In the genomic region with DNA sequence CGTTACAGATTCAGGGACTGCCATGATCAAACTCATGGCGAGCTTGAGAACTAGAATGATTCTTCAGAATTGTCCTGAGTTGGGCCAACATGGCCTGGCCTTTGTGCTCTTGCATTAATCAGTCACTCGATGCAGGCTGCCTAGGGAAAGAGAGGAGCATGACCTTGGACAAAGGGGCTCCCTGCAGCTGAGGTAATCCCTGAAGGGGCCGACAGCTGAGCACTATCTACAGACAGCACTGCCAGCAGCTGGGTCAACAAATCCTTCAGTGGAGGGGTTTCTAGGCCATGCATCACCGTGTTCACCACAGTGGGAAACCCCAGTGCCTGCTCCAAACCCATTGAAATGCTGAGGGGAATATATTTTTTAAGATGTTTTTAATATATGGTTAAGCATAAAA, we compare ENCODE assay signal across 22 cellular contexts.
DNase-seq lines count a peak whose midpoint lies in the region; ATAC-seq, FAIRE-seq and TF ChIP-seq lines count a peak whose summit lies in the region.
"Had no signal": no experiment of that assay in that cellular context is flagged by ENCODE, and none has a peak within 500 bp of the region (broad histone marks: within the 10 kb centered on the region; RNA-seq: fewer than 3 reads in every experiment).

No MANE protein-coding gene starts in this region.

- H3K27ac Mint-ChIP-seq in effector memory CD8-positive, alpha-beta T cell = no peak overlapping the region
- H3K27ac Mint-ChIP-seq: activated naive CD8-positive, alpha-beta T cell treated with anti-CD3 and anti-CD28 coated beads, Interleukin-2, amount 10 ng/mL, durations not matched to agents 7 days and 5 days; memory B cell had no signal

- no peak for TF ChIP-seq EP300 in HepG2 (IDR thresholded peaks at IDR 0.05; ENCODE audit: low read depth in 2 of 2, low read length in 2 of 2)
- TF ChIP-seq EP300 in HepG2 (CRISPR knock-in tag; IDR thresholded peaks at IDR 0.05; ENCODE audit: borderline replicate concordance) = no peak
- TF ChIP-seq EP300 in H1 (IDR thresholded peaks at IDR 0.05; ENCODE audit: borderline replicate concordance in 1 of 2, low read depth in 2 of 2, low read length in 2 of 2) = no peak

- H3K14ac ChIP-seq in H1 (ENCODE audit: insufficient read length) = no peak overlapping the region

- BruUV-seq in HepG2 (replicated peaks; lab: Mats Ljungman, UMichigan) = no TSS peak

- no peak for TF ChIP-seq RAD21 in HepG2 (CRISPR knock-in tag; IDR thresholded peaks at IDR 0.05)
- TF ChIP-seq RAD21 in H1 (IDR thresholded peaks at IDR 0.05 in 1 of 2, conservative IDR thresholded peaks at IDR 0.05 in 1 of 2; ENCODE audit: low read depth in 2 of 2, low read length in 2 of 2) = no peak

- H3K4me3 ChIP-seq in HepG2 (replicated peaks in 1 of 3; ENCODE audit: insufficient read depth in 1 of 3, low read depth in 2 of 3, low read length in 3 of 3) = no peak overlapping the region
- H3K4me3 ChIP-seq in right lobe of liver = no peak overlapping the region
- no peak overlapping the region for H3K4me3 ChIP-seq in H1 (ENCODE audit: extremely low read depth in 1 of 4, insufficient read depth in 2 of 4, low read depth in 3 of 4, low read length in 4 of 4)
- H3K4me3 ChIP-seq: dorsolateral prefrontal cortex, esophagus squamous epithelium, Peyer's patch, stomach had no signal

- no peak overlapping the region for H3K4me3 Mint-ChIP-seq in effector memory CD8-positive, alpha-beta T cell
- H3K4me3 Mint-ChIP-seq: activated naive CD8-positive, alpha-beta T cell treated with anti-CD3 and anti-CD28 coated beads, Interleukin-2, amount 10 ng/mL, durations not matched to agents 7 days and 5 days; H9; memory B cell; neural crest cell had no signal

- H3K27ac ChIP-seq in HepG2 (ENCODE audit: extremely low read length, insufficient read depth, low read length) (no peak overlapping the region), right lobe of liver (no peak overlapping the region), H1 (ENCODE audit: low read depth, low read length) (no peak overlapping the region)
- H3K27ac ChIP-seq: dorsolateral prefrontal cortex, esophagus squamous epithelium, Peyer's patch, stomach had no signal

- 0 out of 2 replicates have a peak overlapping the region, but pooled peaks have one; percentile 57 for H2BK20ac ChIP-seq in H1 (ENCODE audit: low read length)

- in situ Hi-C loops in HepG2 (cut with HindIII; ENCODE audit: extremely low pct_ligation_motif_present, low pct_unique_long_range_greater_than_20kb) = no loop called here

- H3K9me3 ChIP-seq in HepG2 (ENCODE audit: low read length) (no peaks in the 10 kb centered on the region), right lobe of liver (no peaks in the 10 kb centered on the region), H1 (ENCODE audit: insufficient read depth in 2 of 2, low read depth in 1 of 2, low read length in 1 of 2) (no peaks in the 10 kb centered on the region)
- H3K9me3 ChIP-seq: esophagus squamous epithelium, Peyer's patch, stomach had no signal

- H3K79me1 ChIP-seq in H1 (ENCODE audit: low read depth, low read length) = no peaks in the 10 kb centered on the region

- H3K27me3 ChIP-seq in HepG2 (ENCODE audit: control insufficient read depth in 1 of 2, insufficient read depth in 2 of 2, low read length in 2 of 2) (no peaks in the 10 kb centered on the region), right lobe of liver (no peaks in the 10 kb centered on the region), H1 (replicated peaks in 1 of 4; ENCODE audit: control insufficient read depth in 3 of 4, extremely low read depth in 1 of 4, insufficient read depth in 3 of 4, low read length in 3 of 4) (no peaks in the 10 kb centered on the region)
- H3K27me3 ChIP-seq: dorsolateral prefrontal cortex, esophagus squamous epithelium, Peyer's patch, stomach had no signal

- no peak overlapping the region for H2BK12ac ChIP-seq in H1 (ENCODE audit: low read depth, low read length)

- no peaks in the 10 kb centered on the region for H3K23me2 ChIP-seq in H1 (ENCODE audit: low read depth, low read length)

- CTCF ChIA-PET in HepG2 (lab: Yijun Ruan, JAX; ENCODE audit: low intra/inter-chr PET ratio, low total read pairs) = no interaction called here
- CTCF ChIA-PET in H1 (lab: Charles Lee; ENCODE audit: partially characterized antibody) = interaction anchor here (1.6 kb wide), 1 partner anchor 12 kb away, joined by 4 read pairs; no protein-coding TSS in a partner anchor

- TF ChIP-seq CTCF in HepG2 (CRISPR knock-in tag; IDR thresholded peaks at IDR 0.05) (no peak), right lobe of liver (IDR thresholded peaks at IDR 0.05) (no peak), H1 (IDR thresholded peaks at IDR 0.05; ENCODE audit: control extremely low read depth in 1 of 3, insufficient read depth in 1 of 3, low read depth in 1 of 3, low read length in 3 of 3) (no peak), D721Med (IDR thresholded peaks at IDR 0.05; ENCODE audit: insufficient read depth, missing control alignments) (no peak)

- H3K9me3 Mint-ChIP-seq in effector memory CD8-positive, alpha-beta T cell = no peaks in the 10 kb centered on the region
- H3K9me3 Mint-ChIP-seq: activated naive CD8-positive, alpha-beta T cell treated with anti-CD3 and anti-CD28 coated beads, Interleukin-2, amount 10 ng/mL, durations not matched to agents 7 days and 5 days; H9; memory B cell had no signal

- H3K4ac ChIP-seq in H1 (replicated peaks; ENCODE audit: insufficient read length, low read depth, low read length) = no peak overlapping the region

- no peak overlapping the region for H2BK120ac ChIP-seq in H1 (replicated peaks; ENCODE audit: low read depth, low read length)

- no peaks in the 10 kb centered on the region for H3K4me1 Mint-ChIP-seq in effector memory CD8-positive, alpha-beta T cell (ENCODE audit: low read depth in 2 of 2)
- H3K4me1 Mint-ChIP-seq: activated naive CD8-positive, alpha-beta T cell treated with anti-CD3 and anti-CD28 coated beads, Interleukin-2, amount 10 ng/mL, durations not matched to agents 7 days and 5 days had no signal

- intact Hi-C loops in HepG2 (cut with micrococcal nuclease; ENCODE audit: unreplicated experiment) = no loop called here
- intact Hi-C loops in right lobe of liver (cut with DNase I) = no loop called here

- H2AFZ ChIP-seq in HepG2 (ENCODE audit: low read length) (no peak overlapping the region), H1 (ENCODE audit: low read length) (peak overlapping the region; percentile 99)

- H3K9ac ChIP-seq in HepG2 (ENCODE audit: insufficient read depth, low read depth, low read length) = no peak overlapping the region
- no peak overlapping the region for H3K9ac ChIP-seq in H1 (replicated peaks in 1 of 4; ENCODE audit: extremely low read depth in 1 of 4, low read depth in 3 of 4, low read length in 3 of 4)

- H3K36me3 Mint-ChIP-seq in effector memory CD8-positive, alpha-beta T cell (ENCODE audit: insufficient read depth) = no peaks in the 10 kb centered on the region
- H3K36me3 Mint-ChIP-seq: activated naive CD8-positive, alpha-beta T cell treated with anti-CD3 and anti-CD28 coated beads, Interleukin-2, amount 10 ng/mL, durations not matched to agents 7 days and 5 days; memory B cell had no signal

- 1% methylated on average over 5 of the region's 5 CpGs for WGBS in HepG2 (ENCODE audit: low lambda C conversion rate)
- 61% methylated on average over 3 of the region's 5 CpGs for WGBS in right lobe of liver (ENCODE audit: insufficient coverage, low coverage, low lambda C conversion rate, missing lambda C conversion rate)
- 73% methylated on average over 5 of the region's 5 CpGs; no CpG with 5 or more reads in 1 of the 2 experiments for WGBS in H1 (ENCODE audit: extremely low coverage in 1 of 2, insufficient coverage in 1 of 2, insufficient read length in 1 of 2, insufficient replicate concordance in 2 of 2, low coverage in 1 of 2, low lambda C conversion rate in 2 of 2, missing lambda C conversion rate in 1 of 2), 2 experiments

- POLR2A ChIA-PET in HepG2 (lab: Yijun Ruan, JAX) = no interaction called here
- POLR2A ChIA-PET in H1 (lab: Charles Lee; ENCODE audit: partially characterized antibody) = no interaction called here

- H4K5ac ChIP-seq in H1 (ENCODE audit: insufficient read length, low read depth, low read length) = no peak overlapping the region

- H3K79me2 ChIP-seq in HepG2 (ENCODE audit: insufficient read depth, low read length) = no peaks in the 10 kb centered on the region
- H3K79me2 ChIP-seq in H1 (ENCODE audit: control insufficient read depth in 1 of 2, insufficient read depth in 2 of 2, low read length in 2 of 2) = no peaks in the 10 kb centered on the region

- no peak overlapping the region for H2BK5ac ChIP-seq in H1 (ENCODE audit: low read depth, low read length)

- H3K4me2 ChIP-seq in HepG2 (ENCODE audit: low read depth, low read length) (peak overlapping the region; percentile 6; the same call in 1 of the 2 replicates), H1 (ENCODE audit: insufficient read depth in 1 of 2, low read depth in 2 of 2, low read length in 2 of 2) (no peak overlapping the region)

- H3K4me1 ChIP-seq in HepG2 (ENCODE audit: insufficient read depth, low read length) (peaks cover 7% of the 10 kb centered on the region), right lobe of liver (no peaks in the 10 kb centered on the region), H1 (replicated peaks in 1 of 4; ENCODE audit: control insufficient read depth in 3 of 4, insufficient read depth in 4 of 4, low read length in 3 of 4) (peaks cover 0 to 3% (median 3%) of the 10 kb centered on the region in 4 experiments; a peak in 4 of 7 replicates)
- H3K4me1 ChIP-seq: esophagus squamous epithelium, Peyer's patch, stomach had no signal

- H4K91ac ChIP-seq in H1 (replicated peaks; ENCODE audit: insufficient read length, low read length) = no peak overlapping the region

- H4K20me1 ChIP-seq in HepG2 (ENCODE audit: insufficient read depth, low read length) = no peaks in the 10 kb centered on the region
- no peaks in the 10 kb centered on the region for H4K20me1 ChIP-seq in H1 (replicated peaks in 1 of 2; ENCODE audit: control insufficient read depth in 1 of 2, insufficient read depth in 2 of 2, low read length in 2 of 2)

- H3K18ac ChIP-seq in H1 (ENCODE audit: extremely low read depth, low read length) = no peak overlapping the region

- FAIRE-seq in HepG2 (lab: Jason Lieb, UNC) (peak; percentile 39), H1 (lab: Jason Lieb, UNC) (no peak), D721Med (lab: Jason Lieb, UNC) (no peak)
- FAIRE-seq: bronchial epithelial cell, GM12891, islet of Langerhans, TTC549 had no signal

- no peak overlapping the region for H2AK5ac ChIP-seq in H1 (ENCODE audit: low read depth, low read length)

- no peak overlapping the region for H4K8ac ChIP-seq in H1 (ENCODE audit: extremely low read depth, insufficient read depth, low read length)

- no peak for TF ChIP-seq POLR2A in HepG2 (IDR thresholded peaks at IDR 0.05; ENCODE audit: insufficient read depth in 1 of 2, low read depth in 2 of 2, low read length in 2 of 2)
- no peak for TF ChIP-seq POLR2A in right lobe of liver (IDR thresholded peaks at IDR 0.05)
- no peak for TF ChIP-seq POLR2A in H1 (IDR thresholded peaks at IDR 0.05; ENCODE audit: control extremely low read depth in 1 of 2, low read depth in 2 of 2, low read length in 2 of 2)

- ATAC-seq in HepG2 = peak; percentile 90
- no peak for ATAC-seq in right lobe of liver
- ATAC-seq in effector memory CD8-positive, alpha-beta T cell (replicated peaks) = no peak

- H3K27me3 Mint-ChIP-seq in effector memory CD8-positive, alpha-beta T cell = peaks cover 27 to 32% of the 10 kb centered on the region in 2 donors

- DNase-seq in HepG2 (ENCODE audit: low spot score) (peak; percentile 3), right lobe of liver (no peak), NCI-H2081 treated with DMSO at 0.1 percent for 48 hours (lab: John Stamatoyannopoulos, UW) (peak; percentile 36), H1 (ENCODE audit: low read depth in 1 of 2, low spot score in 2 of 2) (no peak), Ammon's horn (ENCODE audit: low spot score) (no peak), D721Med (ENCODE audit: insufficient read length, low spot score) (no peak)
- no peak for DNase-seq in effector memory CD8-positive, alpha-beta T cell
- DNase-seq in activated CD4-positive, alpha-beta T cell treated with anti-CD3 and anti-CD28 coated beads for 4 hours = no peak
- DNase-seq: activated CD4-positive, alpha-beta T cell treated with anti-CD3 and anti-CD28 coated beads, Interleukin-2, amount 50 U/mL, for 4 hours; activated naive CD8-positive, alpha-beta T cell treated with anti-CD3 and anti-CD28 coated beads, Interleukin-2, amount 10 ng/mL, durations not matched to agents 7 days and 5 days; activated T-cell treated with anti-CD3 and anti-CD28 coated beads, Interleukin-2, amount 50 U/mL, for 48 hours; dorsolateral prefrontal cortex; esophagus squamous epithelium; H9; Peyer's patch; stomach had no signal

- H3K36me3 ChIP-seq in HepG2 (replicated peaks in 1 of 2; ENCODE audit: control insufficient read depth in 1 of 2, insufficient read depth in 2 of 2, low read length in 2 of 2) = no peaks in the 10 kb centered on the region
- no peaks in the 10 kb centered on the region for H3K36me3 ChIP-seq in right lobe of liver
- no peaks in the 10 kb centered on the region for H3K36me3 ChIP-seq in H1 (ENCODE audit: control insufficient read depth in 2 of 4, insufficient read depth in 4 of 4, low read length in 3 of 4)
- H3K36me3 ChIP-seq: esophagus squamous epithelium, Peyer's patch, stomach had no signal

- no peak overlapping the region for H3K56ac ChIP-seq in H1 (replicated peaks; ENCODE audit: insufficient read length, low read depth, low read length)

- no peak overlapping the region for H2BK15ac ChIP-seq in H1 (ENCODE audit: low read length)

- no peak overlapping the region for H3K23ac ChIP-seq in H1 (ENCODE audit: insufficient read length)

Comparison
In these comparisons a context has a peak if more than half of its experiments do, and no peak if none do; other contexts are left out.
1. DNase-seq: peak in HepG2 (single experiment) and NCI-H2081 treated with DMSO at 0.1 percent for 48 hours (single experiment); none in right lobe of liver (0 of 3), H1 (0 of 2), Ammon's horn (single experiment), D721Med (single experiment), effector memory CD8-positive, alpha-beta T cell (0 of 3) and activated CD4-positive, alpha-beta T cell treated with anti-CD3 and anti-CD28 coated beads for 4 hours (0 of 2).